11 cellular contexts compared by ENCODE assay signal in genomic region chr11:23212829-23213228, GRCh38.
DNase-seq lines count a peak whose midpoint lies in the region; ATAC-seq and TF ChIP-seq lines count a peak whose summit lies in the region.
"Had no signal": no experiment of that assay in that cellular context is flagged by ENCODE, and none has a peak within 500 bp of the region (broad histone marks: within the 10 kb centered on the region; RNA-seq: fewer than 3 reads in every experiment).

No MANE protein-coding gene starts in this region.

- intact Hi-C loops in psoas muscle (cut with DNase I) = no loop called here

- H3K9me3 ChIP-seq in psoas muscle = peaks cover 5% of the 10 kb centered on the region
- H3K9me3 ChIP-seq: MG63 had no signal

- H3K4me3 ChIP-seq in psoas muscle = no peak overlapping the region
- H3K4me3 ChIP-seq: MG63 had no signal

- H3K27me3 ChIP-seq in psoas muscle (ENCODE audit: insufficient read depth in 3 of 3, low read length in 2 of 3) = no peaks in the 10 kb centered on the region
- H3K27me3 ChIP-seq: MG63 had no signal

- H3K27ac ChIP-seq in psoas muscle = no peak overlapping the region

- TF ChIP-seq CTCF in psoas muscle (IDR thresholded peaks at IDR 0.05) = no peak

- DNase-seq in DMS53 treated with DMSO at 0.1 percent for 48 hours (lab: John Stamatoyannopoulos, UW; ENCODE audit: unreplicated experiment) (peak; percentile 25), NCI-H187 (lab: John Stamatoyannopoulos, UW) (peak; percentile 74 to 79), SHP77 treated with DMSO at 0.1 percent for 48 hours (lab: John Stamatoyannopoulos, UW) (peak; percentile 4), renal cortical epithelial cell (ENCODE audit: low read depth) (peak; percentile 35), psoas muscle (no peak)
- DNase-seq: MG63, NCI-H1092 treated with DMSO at 0.1 percent for 48 hours, NCI-H1694 treated with DMSO at 0.1 percent for 48 hours, SIG-M5 had no signal

- H3K36me3 ChIP-seq in psoas muscle (ENCODE audit: insufficient read depth in 1 of 2, low read depth in 1 of 2) = no peaks in the 10 kb centered on the region
- H3K36me3 ChIP-seq: MG63 had no signal

- no peaks in the 10 kb centered on the region for H3K4me1 ChIP-seq in psoas muscle

- ATAC-seq in psoas muscle (no peak), HG02588 (IDR thresholded peaks at IDR 0.05; ENCODE audit: unreplicated experiment) (no peak), HG03354 (IDR thresholded peaks at IDR 0.05; ENCODE audit: poor library complexity, severe bottlenecking, unreplicated experiment) (no peak)

Comparison
In these comparisons a context has a peak if more than half of its experiments do, and no peak if none do; other contexts are left out.
1. DNase-seq: peak in DMS53 treated with DMSO at 0.1 percent for 48 hours (single experiment), NCI-H187 (2 of 2), SHP77 treated with DMSO at 0.1 percent for 48 hours (single experiment) and renal cortical epithelial cell (single experiment); none in psoas muscle (0 of 2).